Comparison of ENCODE assay signal across 12 cellular contexts in genomic region chr12:14993537-14994266, GRCh38.
DNase-seq lines count a peak whose midpoint lies in the region; ATAC-seq and TF ChIP-seq lines count a peak whose summit lies in the region.
"Had no signal": no experiment of that assay in that cellular context is flagged by ENCODE, and none has a peak within 500 bp of the region (broad histone marks: within the 10 kb centered on the region; RNA-seq: fewer than 3 reads in every experiment).

No MANE protein-coding gene starts in this region.

- peak; percentile 92 for ATAC-seq in SK-N-SH treated with all-trans-retinoic acid at 6 μM for 48 hours
- no peak for ATAC-seq in GM19023 (IDR thresholded peaks at IDR 0.05; ENCODE audit: unreplicated experiment)
- no peak for ATAC-seq in HG03135 (IDR thresholded peaks at IDR 0.05; ENCODE audit: unreplicated experiment)

- peak; percentile 24 for DNase-seq in stimulated activated CD4-positive, alpha-beta T cell treated with anti-CD3 and anti-CD28 coated beads, Interleukin-15, amount 100 ng/mL, for 24 hours
- DNase-seq in stimulated activated CD4-positive, alpha-beta T cell treated with anti-CD3 and anti-CD28 coated beads, Interleukin-12 subunit alpha, Interleukin-12 subunit beta, amount 100 ng/mL, for 4 hours: no peak
- peak; percentile 57 for DNase-seq in hepatic stellate cell (ENCODE audit: low spot score)
- DNase-seq in effector CD8-positive, alpha-beta T cell (lab: John Stamatoyannopoulos, UW): no peak
- no peak for DNase-seq in SW480 (ENCODE audit: low spot score)
- DNase-seq: DMS79, hippocampal formation, SHP77 treated with DMSO at 0.1 percent for 48 hours, upper lobe of left lung had no signal

TF ChIP-seq in SK-N-SH treated with all-trans-retinoic acid at 6 μM for 48 hours, 23 proteins besides CTCF, POLR2A, EP300 and RAD21:
- TF ChIP-seq ZFP30 (CRISPR knock-in tag; IDR thresholded peaks at IDR 0.05): no peak
- no peak for TF ChIP-seq ZC3H10 (CRISPR knock-in tag; IDR thresholded peaks at IDR 0.05)
- no peak for TF ChIP-seq ZNF70 (CRISPR knock-in tag; IDR thresholded peaks at IDR 0.05)
- TF ChIP-seq POU6F1 (CRISPR knock-in tag; IDR thresholded peaks at IDR 0.05; ENCODE audit: borderline replicate concordance, low read depth): no peak
- TF ChIP-seq CSDC2 (CRISPR knock-in tag; IDR thresholded peaks at IDR 0.05): no peak; the same call in 1 of the 2 replicates
- no peak for TF ChIP-seq CSRNP3 (CRISPR knock-in tag; IDR thresholded peaks at IDR 0.05)
- TF ChIP-seq PATZ1 (CRISPR knock-in tag; IDR thresholded peaks at IDR 0.05; ENCODE audit: borderline replicate concordance): no peak
- TF ChIP-seq TOX (CRISPR knock-in tag; IDR thresholded peaks at IDR 0.05; ENCODE audit: borderline replicate concordance): no peak
- no peak for TF ChIP-seq ZNF8 (CRISPR knock-in tag; IDR thresholded peaks at IDR 0.05)
- TF ChIP-seq ARNTL (CRISPR knock-in tag; IDR thresholded peaks at IDR 0.05; ENCODE audit: borderline replicate concordance, low read depth): no peak
- TF ChIP-seq TSHZ2 (CRISPR knock-in tag; IDR thresholded peaks at IDR 0.05): no peak

Comparison
In these comparisons a context has a peak if more than half of its experiments do, and no peak if none do; other contexts are left out.
1. DNase-seq: peak in stimulated activated CD4-positive, alpha-beta T cell treated with anti-CD3 and anti-CD28 coated beads, Interleukin-15, amount 100 ng/mL, for 24 hours (single experiment) and hepatic stellate cell (single experiment); none in stimulated activated CD4-positive, alpha-beta T cell treated with anti-CD3 and anti-CD28 coated beads, Interleukin-12 subunit alpha, Interleukin-12 subunit beta, amount 100 ng/mL, for 4 hours (single experiment), effector CD8-positive, alpha-beta T cell (single experiment) and SW480 (single experiment).